31 cellular contexts compared by ENCODE assay signal in genomic region chr12:6301721-6302120, GRCh38. TPM values are rescaled to one million over a fixed set of nuclear protein-coding genes. Genes with fewer than 3 reads are reported as not detected.
"Had no signal": no experiment of that assay in that cellular context is flagged by ENCODE, and none has a peak within 500 bp of the region (broad histone marks: within the 10 kb centered on the region; RNA-seq: fewer than 3 reads in every experiment).

No MANE protein-coding gene starts in this region.

- H3K9me3 Mint-ChIP-seq: activated B cell treated with CpG ODN at 0.5 μM for 24 hours; activated CD4-positive, alpha-beta memory T cell treated with anti-CD3 and anti-CD28 coated beads for 36 hours; activated CD4-positive, alpha-beta T cell treated with anti-CD3 and anti-CD28 coated beads, Interleukin-2, amount 10 ng/mL, durations not matched to agents 7 days and 5 days; activated naive CD8-positive, alpha-beta T cell treated with anti-CD3 and anti-CD28 coated beads, Interleukin-2, amount 10 ng/mL, durations not matched to agents 7 days and 5 days; activated T-cell treated with anti-CD3 and anti-CD28 coated beads, Interleukin-2, amount 50 U/mL, for 4 hours; activated T-helper 17 cell treated with anti-CD3 and anti-CD28 coated beads, Interleukin-2, amount 50 U/mL, for 72 hours had no signal

- H3K36me3 ChIP-seq: adrenal gland, MG63, SJCRH30 had no signal

- H3K4me3 Mint-ChIP-seq: activated B cell treated with CpG ODN at 0.5 μM for 24 hours; activated CD4-positive, alpha-beta memory T cell treated with anti-CD3 and anti-CD28 coated beads for 36 hours; activated CD4-positive, alpha-beta T cell treated with anti-CD3 and anti-CD28 coated beads, Interleukin-2, amount 10 ng/mL, durations not matched to agents 7 days and 5 days; activated naive CD8-positive, alpha-beta T cell treated with anti-CD3 and anti-CD28 coated beads, Interleukin-2, amount 10 ng/mL, durations not matched to agents 7 days and 5 days; activated T-cell treated with anti-CD3 and anti-CD28 coated beads, Interleukin-2, amount 50 U/mL, for 4 hours; activated T-helper 17 cell treated with anti-CD3 and anti-CD28 coated beads, Interleukin-2, amount 50 U/mL, for 72 hours had no signal

- ATAC-seq: activated T-cell treated with anti-CD3 and anti-CD28 coated beads, Interleukin-2, amount 50 U/mL, for 4 hours; activated T-helper 17 cell treated with anti-CD3 and anti-CD28 coated beads, Interleukin-2, amount 50 U/mL, for 72 hours; Panc1 had no signal

- H3K27ac ChIP-seq: adrenal gland, SJCRH30 had no signal

- H3K27ac Mint-ChIP-seq: activated B cell treated with CpG ODN at 0.5 μM for 24 hours; activated CD4-positive, alpha-beta memory T cell treated with anti-CD3 and anti-CD28 coated beads for 36 hours; activated CD4-positive, alpha-beta T cell treated with anti-CD3 and anti-CD28 coated beads, Interleukin-2, amount 10 ng/mL, durations not matched to agents 7 days and 5 days; activated naive CD8-positive, alpha-beta T cell treated with anti-CD3 and anti-CD28 coated beads, Interleukin-2, amount 10 ng/mL, durations not matched to agents 7 days and 5 days; activated T-helper 17 cell treated with anti-CD3 and anti-CD28 coated beads, Interleukin-2, amount 50 U/mL, for 72 hours had no signal

- H3K36me3 Mint-ChIP-seq: activated CD4-positive, alpha-beta memory T cell treated with anti-CD3 and anti-CD28 coated beads for 36 hours; activated naive CD8-positive, alpha-beta T cell treated with anti-CD3 and anti-CD28 coated beads, Interleukin-2, amount 10 ng/mL, durations not matched to agents 7 days and 5 days had no signal

- H3K4me1 ChIP-seq: adrenal gland, SJCRH30 had no signal

- DNase-seq: activated B cell treated with CpG ODN at 0.5 μM for 24 hours; activated CD4-positive, alpha-beta memory T cell treated with anti-CD3 and anti-CD28 coated beads for 36 hours; activated CD4-positive, alpha-beta T cell treated with anti-CD3 and anti-CD28 coated beads, Interleukin-2, amount 10 ng/mL, durations not matched to agents 7 days and 5 days; activated CD8-positive, alpha-beta memory T cell treated with anti-CD3 and anti-CD28 coated beads for 24 hours; activated gamma-delta T cell; activated naive CD4-positive, alpha-beta T cell treated with anti-CD3 and anti-CD28 coated beads, Interleukin-2, amount 50 U/mL, for 16 hours; activated naive CD8-positive, alpha-beta T cell treated with anti-CD3 and anti-CD28 coated beads, Interleukin-2, amount 10 ng/mL, durations not matched to agents 7 days and 5 days; activated T-cell treated with anti-CD3 and anti-CD28 coated beads, Interleukin-2, amount 50 U/mL, for 4 hours; adrenal gland; anterior cingulate cortex; MG63; MV-4-11; NCI-H1092 treated with DMSO at 0.1 percent for 48 hours; NCI-H1417 treated with DMSO at 0.1 percent for 48 hours; NCI-H1694; NCI-H2029; NCI-H2107; NCI-H2171 treated with DMSO at 0.1 percent for 48 hours; NCI-H226; NCI-H526; NCI-H774; Right ventricle myocardium superior; RPMI8226; SJCRH30; T-helper 2 cell; T1000 had no signal

- H3K9me3 ChIP-seq: adrenal gland, MG63, SJCRH30 had no signal

- FAIRE-seq: TTC549 had no signal

- H3K4me3 ChIP-seq: adrenal gland, MG63, SJCRH30 had no signal

- H3K27me3 ChIP-seq: adrenal gland, MG63, SJCRH30 had no signal

- H3K4me1 Mint-ChIP-seq: activated CD4-positive, alpha-beta T cell treated with anti-CD3 and anti-CD28 coated beads, Interleukin-2, amount 10 ng/mL, durations not matched to agents 7 days and 5 days; activated naive CD8-positive, alpha-beta T cell treated with anti-CD3 and anti-CD28 coated beads, Interleukin-2, amount 10 ng/mL, durations not matched to agents 7 days and 5 days; activated T-helper 17 cell treated with anti-CD3 and anti-CD28 coated beads, Interleukin-2, amount 50 U/mL, for 72 hours had no signal

RNA-seq across cellular contexts. Expression of gene PLEKHG6, which starts 8.8 kb away (rescaled TPM):
- total RNA-seq: activated B cell treated with CpG ODN at 0.5 μM for 24 hours; activated CD4-positive, alpha-beta memory T cell treated with anti-CD3 and anti-CD28 coated beads for 36 hours; activated CD4-positive, alpha-beta T cell treated with anti-CD3 and anti-CD28 coated beads, Interleukin-2, amount 10 ng/mL, durations not matched to agents 7 days and 5 days; activated naive CD8-positive, alpha-beta T cell treated with anti-CD3 and anti-CD28 coated beads, Interleukin-2, amount 10 ng/mL, durations not matched to agents 7 days and 5 days; activated T-cell treated with anti-CD3 and anti-CD28 coated beads, Interleukin-2, amount 50 U/mL, for 4 hours; activated T-helper 17 cell treated with anti-CD3 and anti-CD28 coated beads, Interleukin-2, amount 50 U/mL, for 72 hours; NCI-H460; OCI-LY7 had no signal

RNA-seq across cellular contexts. Expression of gene TNFRSF1A, which starts 40.2 kb away (rescaled TPM):
- total RNA-seq: activated B cell treated with CpG ODN at 0.5 μM for 24 hours had no signal
